In the genomic region with DNA sequence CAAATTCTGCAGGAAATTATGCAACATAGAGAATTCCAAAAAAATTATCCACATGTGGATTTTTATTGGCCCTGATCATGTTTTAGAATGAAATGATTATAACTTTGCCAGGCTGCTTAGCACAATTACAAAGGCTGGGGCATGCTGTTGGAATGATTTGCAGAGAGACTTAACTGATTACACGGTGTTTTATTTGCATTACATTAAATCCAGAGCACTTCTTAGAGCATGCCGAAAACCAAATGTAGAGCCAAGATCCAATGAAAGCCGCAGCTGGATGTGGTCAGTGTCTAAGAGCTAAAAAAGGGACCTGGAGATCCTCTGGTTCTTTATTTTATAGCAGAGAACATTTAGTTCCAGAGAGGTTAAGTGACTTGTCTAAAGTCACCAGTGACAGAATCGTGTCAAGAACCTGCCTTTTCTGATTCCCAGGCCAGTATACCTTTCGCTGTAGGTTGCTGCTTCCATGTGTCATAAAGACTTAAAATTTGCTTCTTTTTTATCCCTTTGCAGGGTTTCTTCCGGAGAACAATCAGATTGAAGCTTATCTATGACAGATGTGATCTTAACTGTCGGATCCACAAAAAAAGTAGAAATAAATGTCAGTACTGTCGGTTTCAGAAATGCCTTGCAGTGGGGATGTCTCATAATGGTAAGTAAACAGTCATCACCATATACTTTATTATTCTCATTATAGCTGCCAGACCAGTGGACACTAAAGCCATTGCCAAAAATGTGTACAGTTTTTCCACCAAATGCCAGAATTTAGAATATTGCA, we compare ENCODE assay signal across 15 cellular contexts.
DNase-seq lines count a peak whose midpoint lies in the region; ATAC-seq, FAIRE-seq and TF ChIP-seq lines count a peak whose summit lies in the region.
"Had no signal": no experiment of that assay in that cellular context is flagged by ENCODE, and none has a peak within 500 bp of the region (broad histone marks: within the 10 kb centered on the region; RNA-seq: fewer than 3 reads in every experiment).

No MANE protein-coding gene starts in this region.

- no peak for DNase-seq in PC-3
- DNase-seq in K562 (ENCODE audit: extremely low read depth in 1 of 4, low spot score in 3 of 4): no peak
- DNase-seq in fibroblast of villous mesenchyme (ENCODE audit: low read depth): peak; percentile 54
- no peak for DNase-seq in transverse colon
- no peak for DNase-seq in WTC11 (ENCODE audit: low spot score)
- DNase-seq in HT-29 (ENCODE audit: low spot score): no peak
- no peak for DNase-seq in natural killer cell treated with Interleukin-12 subunit alpha and Interleukin-12 subunit beta and Interleukin-15 and Interleukin-18, amount 100 ng/mL, for 72 hours (ENCODE audit: low spot score)
- DNase-seq: KG1, NCI-H1105 treated with DMSO at 0.1 percent for 48 hours, NCI-H2029, NCI-H524 had no signal

- no peaks in the 10 kb centered on the region for H3K4me1 Mint-ChIP-seq in WTC11
- H3K4me1 Mint-ChIP-seq in natural killer cell treated with Interleukin-12 subunit alpha and Interleukin-12 subunit beta and Interleukin-15 and Interleukin-18, amount 100 ng/mL, for 72 hours (ENCODE audit: low read depth in 2 of 2): peaks cover 0 to 6% of the 10 kb centered on the region in 2 donors

- H3K4me1 ChIP-seq in PC-3 (ENCODE audit: insufficient read depth, low read length) (peaks cover 22% of the 10 kb centered on the region), K562 (replicated peaks in 1 of 2; ENCODE audit: control insufficient read depth in 2 of 2, insufficient read depth in 2 of 2, low read length in 2 of 2) (no peaks in the 10 kb centered on the region; a peak in 1 of 5 replicates), transverse colon (peaks cover 19 to 50% (median 24%) of the 10 kb centered on the region in 4 donors)

- H4K20me1 ChIP-seq in PC-3 (ENCODE audit: low read length) (no peaks in the 10 kb centered on the region), K562 (replicated peaks; ENCODE audit: control insufficient read depth, insufficient read depth, low read length) (no peaks in the 10 kb centered on the region)
- H4K20me1 ChIP-seq: BLaER1 treated with 17β-estradiol and CSF1 and Interleukin-3, amounts not matched to agents 10 nM and 100 nM had no signal

- H3K9ac ChIP-seq in PC-3 (ENCODE audit: low read length): no peak overlapping the region
- H3K9ac ChIP-seq in K562 (ENCODE audit: insufficient read depth in 1 of 2, low read depth in 2 of 2, low read length in 2 of 2): no peak overlapping the region
- H3K9ac ChIP-seq: BLaER1 treated with 17β-estradiol and CSF1 and Interleukin-3, amounts not matched to agents 10 nM and 100 nM had no signal

- peaks cover 77% of the 10 kb centered on the region for H3K36me3 ChIP-seq in PC-3 (ENCODE audit: low read depth, low read length)
- H3K36me3 ChIP-seq in K562 (ENCODE audit: control insufficient read depth, insufficient read depth, low read length): no peaks in the 10 kb centered on the region
- no peaks in the 10 kb centered on the region for H3K36me3 ChIP-seq in transverse colon
- H3K36me3 ChIP-seq: BLaER1 treated with 17β-estradiol and CSF1 and Interleukin-3, amounts not matched to agents 10 nM and 100 nM had no signal

- intact Hi-C loops in PC-3 (cut with micrococcal nuclease) (no loop called here), K562 (cut with micrococcal nuclease) (no loop called here), transverse colon (cut with DNase I; ENCODE audit: low total_unique reads) (no loop called here)

- H3K9me2 ChIP-seq in PC-3 (replicated peaks; ENCODE audit: low read length): no peaks in the 10 kb centered on the region

- H3K9me3 Mint-ChIP-seq in WTC11: no peaks in the 10 kb centered on the region
- H3K9me3 Mint-ChIP-seq in natural killer cell treated with Interleukin-12 subunit alpha and Interleukin-12 subunit beta and Interleukin-15 and Interleukin-18, amount 100 ng/mL, for 72 hours: no peaks in the 10 kb centered on the region

- no peaks in the 10 kb centered on the region for H3K36me3 Mint-ChIP-seq in WTC11
- peaks cover 6% of the 10 kb centered on the region for H3K36me3 Mint-ChIP-seq in natural killer cell treated with Interleukin-12 subunit alpha and Interleukin-12 subunit beta and Interleukin-15 and Interleukin-18, amount 100 ng/mL, for 72 hours

- TF ChIP-seq CTCF in PC-3 (conservative IDR thresholded peaks at IDR 0.05; ENCODE audit: low read depth, low read length): no peak
- no peak for TF ChIP-seq CTCF in K562 (IDR thresholded peaks at IDR 0.05 in 2 of 3, conservative IDR thresholded peaks at IDR 0.05 in 1 of 3; ENCODE audit: insufficient read depth in 2 of 3, low read depth in 1 of 3, low read length in 3 of 3)
- no peak for TF ChIP-seq CTCF in fibroblast of villous mesenchyme (IDR thresholded peaks at IDR 0.05; ENCODE audit: insufficient read depth, low read depth, low read length)
- TF ChIP-seq CTCF in transverse colon (IDR thresholded peaks at IDR 0.05): no peak
- no peak for TF ChIP-seq CTCF in WTC11 (IDR thresholded peaks at IDR 0.05)

- no peak overlapping the region for H2AFZ ChIP-seq in PC-3 (ENCODE audit: low read length)
- no peak overlapping the region for H2AFZ ChIP-seq in K562 (ENCODE audit: low read depth, low read length)

- POLR2A ChIA-PET in PC-3 (lab: Charles Lee; ENCODE audit: unreplicated experiment) (interaction anchor here (0.6 kb wide), 1 partner anchor 49 kb away, joined by 6 read pairs; no protein-coding TSS in a partner anchor), K562 (lab: Yijun Ruan, JAX) (no interaction called here), WTC11 (lab: Charles Lee) (no interaction called here)

- BruUV-seq in PC-3 (replicated peaks; lab: Mats Ljungman, UMichigan): no TSS peak
- no TSS peak for BruUV-seq in K562 (replicated peaks; lab: Mats Ljungman, UMichigan)

- H3K9me1 ChIP-seq in K562 (ENCODE audit: control insufficient read depth, insufficient read depth, low read length): no peaks in the 10 kb centered on the region

- TF ChIP-seq POLR2A in K562 (conservative IDR thresholded peaks at IDR 0.05): no peak
- no peak for TF ChIP-seq POLR2A in transverse colon (IDR thresholded peaks at IDR 0.05)

- peaks cover 15% of the 10 kb centered on the region for H3F3A ChIP-seq in PC-3 (ENCODE audit: low read length, unreplicated experiment)

- H3K27me3 Mint-ChIP-seq in WTC11 (ENCODE audit: low read depth): peaks cover 5% of the 10 kb centered on the region; the same call in 1 of the 2 replicates
- peaks cover 18 to 21% of the 10 kb centered on the region in 2 donors for H3K27me3 Mint-ChIP-seq in natural killer cell treated with Interleukin-12 subunit alpha and Interleukin-12 subunit beta and Interleukin-15 and Interleukin-18, amount 100 ng/mL, for 72 hours

- TF ChIP-seq EP300 in K562 (IDR thresholded peaks at IDR 0.05; ENCODE audit: low read length) (no peak), transverse colon (IDR thresholded peaks at IDR 0.05; ENCODE audit: low read depth) (no peak)

- H3K4me2 ChIP-seq in PC-3 (ENCODE audit: low read length) (no peak overlapping the region), K562 (ENCODE audit: insufficient read depth, low read length) (no peak overlapping the region)
- H3K4me2 ChIP-seq: BLaER1 treated with 17β-estradiol and CSF1 and Interleukin-3, amounts not matched to agents 10 nM and 100 nM had no signal

- H3K27ac ChIP-seq in PC-3 (ENCODE audit: low read length) (peak overlapping the region; percentile 10; the same call in 1 of the 2 replicates), K562 (ENCODE audit: extremely low read depth, low read depth, low read length) (no peak overlapping the region), transverse colon (peak overlapping the region; percentile 39 to 72 (median 62))
- H3K27ac ChIP-seq: BLaER1 treated with 17β-estradiol and CSF1 and Interleukin-3, amounts not matched to agents 10 nM and 100 nM had no signal

- CTCF ChIA-PET in PC-3 (lab: Charles Lee): no interaction called here
- CTCF ChIA-PET in K562 (lab: Yijun Ruan, JAX; ENCODE audit: low intra/inter-chr PET ratio): no interaction called here
- CTCF ChIA-PET in WTC11 (lab: Charles Lee): interaction anchor here (0.6 kb wide), 1 partner anchor 94 kb away, joined by 3 read pairs; no protein-coding TSS in a partner anchor

- no peak overlapping the region for H3K27ac Mint-ChIP-seq in WTC11
- no peak overlapping the region for H3K27ac Mint-ChIP-seq in natural killer cell treated with Interleukin-12 subunit alpha and Interleukin-12 subunit beta and Interleukin-15 and Interleukin-18, amount 100 ng/mL, for 72 hours

- 4% methylated on average over 8 of the region's 8 CpGs for WGBS in K562 (ENCODE audit: insufficient coverage, low coverage, missing lambda C conversion rate)
- WGBS in transverse colon (ENCODE audit: low coverage in 1 of 2), 2 donors: 34 to 40% methylated on average over 6 to 8 of the region's 8 CpGs

- no peak for TF ChIP-seq RAD21 in K562 (CRISPR knock-in tag; conservative IDR thresholded peaks at IDR 0.05 in 1 of 2, IDR thresholded peaks at IDR 0.05 in 1 of 2)

- no peak for FAIRE-seq in K562 (lab: Jason Lieb, UNC)
- FAIRE-seq: H1 had no signal

- H3K4me3 ChIP-seq in PC-3 (ENCODE audit: low read length) (no peak overlapping the region), K562 (no peak overlapping the region), fibroblast of villous mesenchyme (ENCODE audit: low read depth, low read length) (no peak overlapping the region), transverse colon (no peak overlapping the region)
- H3K4me3 ChIP-seq: BLaER1 treated with 17β-estradiol and CSF1 and Interleukin-3, amounts not matched to agents 10 nM and 100 nM had no signal

- H3K79me2 ChIP-seq in PC-3 (ENCODE audit: low read length) (no peaks in the 10 kb centered on the region; the same call in 1 of the 2 replicates), K562 (ENCODE audit: control insufficient read depth, insufficient read depth, low read length) (no peaks in the 10 kb centered on the region)

- in situ Hi-C loops in K562 (cut with MboI) (no loop called here), transverse colon (cut with MboI; ENCODE audit: low pct_ligation_motif_present in 1 of 4, low pct_unique_long_range_greater_than_20kb in 1 of 4, low sequenced_read_pairs in 3 of 4) (no loop called here)

- no peaks in the 10 kb centered on the region for H3K27me3 ChIP-seq in PC-3 (ENCODE audit: low read length)
- peaks cover 4 to 5% of the 10 kb centered on the region in 2 experiments; a peak in 3 of 5 replicates for H3K27me3 ChIP-seq in K562 (ENCODE audit: control insufficient read depth in 2 of 2, insufficient read depth in 2 of 2, low read length in 2 of 2)
- no peaks in the 10 kb centered on the region for H3K27me3 ChIP-seq in transverse colon
- H3K27me3 ChIP-seq: BLaER1 treated with 17β-estradiol and CSF1 and Interleukin-3, amounts not matched to agents 10 nM and 100 nM had no signal

- H3K4me3 Mint-ChIP-seq in WTC11: no peak overlapping the region
- no peak overlapping the region for H3K4me3 Mint-ChIP-seq in natural killer cell treated with Interleukin-12 subunit alpha and Interleukin-12 subunit beta and Interleukin-15 and Interleukin-18, amount 100 ng/mL, for 72 hours

- H3K9me3 ChIP-seq in PC-3 (ENCODE audit: low read length) (no peaks in the 10 kb centered on the region), K562 (replicated peaks; ENCODE audit: control insufficient read depth, insufficient read depth, low read depth, low read length) (no peaks in the 10 kb centered on the region), transverse colon (no peaks in the 10 kb centered on the region)
- H3K9me3 ChIP-seq: BLaER1 treated with 17β-estradiol and CSF1 and Interleukin-3, amounts not matched to agents 10 nM and 100 nM had no signal

- ATAC-seq in PC-3: no peak
- ATAC-seq in K562: no peak
- no peak for ATAC-seq in WTC11
- ATAC-seq in GM18870 (IDR thresholded peaks at IDR 0.05; ENCODE audit: unreplicated experiment): no peak
- no peak for ATAC-seq in natural killer cell treated with Interleukin-12 subunit alpha and Interleukin-12 subunit beta and Interleukin-15 and Interleukin-18, amount 100 ng/mL, for 72 hours
- ATAC-seq: SK-N-SH treated with all-trans-retinoic acid at 6 μM for 48 hours had no signal
